Comparison of ENCODE assay signal across 8 cellular contexts in genomic region chr17:3911271-3912053, GRCh38. TPM values are rescaled to one million over a fixed set of nuclear protein-coding genes. Genes with fewer than 3 reads are reported as not detected.
DNase-seq lines count a peak whose midpoint lies in the region; ATAC-seq, FAIRE-seq and TF ChIP-seq lines count a peak whose summit lies in the region.

No MANE protein-coding gene starts in this region.

- H2BK5ac ChIP-seq in neuronal stem cell (ENCODE audit: low read length) = no peak overlapping the region

- peak overlapping the region; percentile 61 for H2AFZ ChIP-seq in neuronal stem cell (ENCODE audit: low read length)
- no peak overlapping the region for H2AFZ ChIP-seq in osteoblast (ENCODE audit: low read length)

- no peak for TF ChIP-seq CTCF in osteoblast (IDR thresholded peaks at IDR 0.05; ENCODE audit: extremely low read depth, low read depth, low read length)

- H3K14ac ChIP-seq in neuronal stem cell (ENCODE audit: low read length) = no peak overlapping the region

- H3K27me3 Mint-ChIP-seq in activated T-cell treated with anti-CD3 and anti-CD28 coated beads, Interleukin-2, amount 50 U/mL, for 72 hours (ENCODE audit: low read depth) = no peaks in the 10 kb centered on the region

- no peak overlapping the region for H3K23ac ChIP-seq in neuronal stem cell (ENCODE audit: low read depth, low read length, poor library complexity)

- H3K4ac ChIP-seq in neuronal stem cell (ENCODE audit: low read length) = no peak overlapping the region

- H3K4me1 ChIP-seq in neuronal stem cell (ENCODE audit: control insufficient read depth in 2 of 2, insufficient read depth in 1 of 2, low read depth in 1 of 2, low read length in 2 of 2) (peaks cover 0 to 3% of the 10 kb centered on the region in 2 donors), osteoblast (ENCODE audit: insufficient read depth, low read length) (no peaks in the 10 kb centered on the region)

- H3K18ac ChIP-seq in neuronal stem cell (ENCODE audit: low read length) = peak overlapping the region; percentile 53

- H3K4me3 ChIP-seq in neuronal stem cell (ENCODE audit: low read length in 2 of 2) (no peak overlapping the region), osteoblast (ENCODE audit: insufficient read depth, low read length) (no peak overlapping the region)

- no CpG with 5 or more reads among the region's 30 CpGs for WGBS in neuronal stem cell (ENCODE audit: extremely low coverage in 2 of 2, insufficient read length in 2 of 2, insufficient replicate concordance in 1 of 2), 2 donors

- no peaks in the 10 kb centered on the region for H3K36me3 ChIP-seq in neuronal stem cell (replicated peaks in 1 of 2; ENCODE audit: control insufficient read depth in 2 of 2, insufficient read depth in 2 of 2, low read length in 2 of 2)
- H3K36me3 ChIP-seq in osteoblast (ENCODE audit: insufficient read depth, low read length) = no peaks in the 10 kb centered on the region

- H3K27ac Mint-ChIP-seq in activated T-cell treated with anti-CD3 and anti-CD28 coated beads, Interleukin-2, amount 50 U/mL, for 72 hours = peak overlapping the region; percentile 7

- H3K9me3 ChIP-seq in neuronal stem cell (replicated peaks in 1 of 2; ENCODE audit: control insufficient read depth in 2 of 2, insufficient read depth in 1 of 2, low read depth in 1 of 2, low read length in 2 of 2) (no peaks in the 10 kb centered on the region), osteoblast (ENCODE audit: low read depth, low read length) (no peaks in the 10 kb centered on the region)

- H3K4me1 Mint-ChIP-seq in activated T-cell treated with anti-CD3 and anti-CD28 coated beads, Interleukin-2, amount 50 U/mL, for 72 hours (ENCODE audit: low read depth) = peaks cover 41% of the 10 kb centered on the region

- no peaks in the 10 kb centered on the region for H4K20me1 ChIP-seq in osteoblast (ENCODE audit: insufficient read depth, low read length)

- H3K4me2 ChIP-seq in neuronal stem cell (ENCODE audit: insufficient read depth, low read length, poor library complexity, severe bottlenecking) (no peak overlapping the region), osteoblast (ENCODE audit: insufficient read depth, low read length) (no peak overlapping the region)

- H3K36me3 Mint-ChIP-seq in activated T-cell treated with anti-CD3 and anti-CD28 coated beads, Interleukin-2, amount 50 U/mL, for 72 hours (ENCODE audit: insufficient read depth in 2 of 2) = no peaks in the 10 kb centered on the region

- no peak overlapping the region for H4K8ac ChIP-seq in neuronal stem cell (ENCODE audit: low read depth, low read length)

- H3K79me2 ChIP-seq in osteoblast (ENCODE audit: insufficient read depth, low read length) = no peaks in the 10 kb centered on the region

- no peak overlapping the region for H2BK12ac ChIP-seq in neuronal stem cell (ENCODE audit: low read length)

- H3K27ac ChIP-seq in neuronal stem cell (replicated peaks; ENCODE audit: low read length) (no peak overlapping the region), osteoblast (ENCODE audit: low read depth, low read length) (no peak overlapping the region)

- H3K4me3 Mint-ChIP-seq in activated T-cell treated with anti-CD3 and anti-CD28 coated beads, Interleukin-2, amount 50 U/mL, for 72 hours = peak overlapping the region; percentile 59 to 61

- H3K9me3 Mint-ChIP-seq in activated T-cell treated with anti-CD3 and anti-CD28 coated beads, Interleukin-2, amount 50 U/mL, for 72 hours = no peaks in the 10 kb centered on the region

- FAIRE-seq in frontal cortex (lab: Jason Lieb, UNC) = no peak

- H2BK15ac ChIP-seq in neuronal stem cell (ENCODE audit: low read length) = no peak overlapping the region

- no peak overlapping the region for H4K91ac ChIP-seq in neuronal stem cell (ENCODE audit: low read depth, low read length, poor library complexity)

- H2AK5ac ChIP-seq in neuronal stem cell (ENCODE audit: low read depth, low read length) = peak overlapping the region; percentile 33

- DNase-seq in NCI-H345 treated with DMSO at 0.1 percent for 48 hours (lab: John Stamatoyannopoulos, UW; ENCODE audit: unreplicated experiment) (peak; percentile 36), neuronal stem cell (ENCODE audit: low spot score) (no peak), NCI-H748 treated with DMSO at 0.1 percent for 48 hours (lab: John Stamatoyannopoulos, UW) (no peak), frontal cortex (ENCODE audit: low spot score in 2 of 2) (no peak), osteoblast (ENCODE audit: insufficient read length, low spot score, missing footprints) (no peak)
- peak; percentile 60 to 77 for DNase-seq in activated T-cell treated with anti-CD3 and anti-CD28 coated beads, Interleukin-2, amount 50 U/mL, for 72 hours

- H3K27me3 ChIP-seq in neuronal stem cell (ENCODE audit: control insufficient read depth in 3 of 3, insufficient read depth in 3 of 3, low read depth in 1 of 3, low read length in 3 of 3) (peaks cover 0 to 2% (median 0%) of the 10 kb centered on the region in 3 experiments), osteoblast (ENCODE audit: insufficient read depth, low read length) (no peaks in the 10 kb centered on the region)

- H3K9ac ChIP-seq in neuronal stem cell (ENCODE audit: low read depth, low read length, poor library complexity) = no peak overlapping the region

- H3K79me1 ChIP-seq in neuronal stem cell (ENCODE audit: low read depth, low read length) = no peaks in the 10 kb centered on the region

- peak; percentile 57 for ATAC-seq in GM18517 (IDR thresholded peaks at IDR 0.05; ENCODE audit: unreplicated experiment)
- peak; percentile 74 for ATAC-seq in HG02610 (IDR thresholded peaks at IDR 0.05; ENCODE audit: unreplicated experiment)
- peak; percentile 77 to 86 for ATAC-seq in activated T-cell treated with anti-CD3 and anti-CD28 coated beads, Interleukin-2, amount 50 U/mL, for 72 hours (replicated peaks in 1 of 2)

- no peak overlapping the region for H2BK120ac ChIP-seq in neuronal stem cell (ENCODE audit: low read depth, low read length)

RNA-seq across cellular contexts. Expression of gene P2RX1, which starts 4.8 kb away (rescaled TPM):
- 1 to 10 TPM; 1.6 to 2.3 TPM for total RNA-seq in activated T-cell treated with anti-CD3 and anti-CD28 coated beads, Interleukin-2, amount 50 U/mL, for 72 hours
- polyA plus RNA-seq in neuronal stem cell (2013, experiment 1 of 2) = not detected
- not detected for polyA plus RNA-seq in neuronal stem cell (2013, experiment 2 of 2)
- total RNA-seq in frontal cortex = not detected
- under 0.01 TPM in 1 of 2 replicates, not detected in the other for total RNA-seq in osteoblast

RNA-seq across cellular contexts. Expression of gene CAMKK1, which starts 18.6 kb away (rescaled TPM):
- total RNA-seq in activated T-cell treated with anti-CD3 and anti-CD28 coated beads, Interleukin-2, amount 50 U/mL, for 72 hours = 1 to 10 TPM; 2.2 to 2.6 TPM
- polyA plus RNA-seq in neuronal stem cell (2013, experiment 1 of 2) = 4.8 TPM
- 5.0 TPM for polyA plus RNA-seq in neuronal stem cell (2013, experiment 2 of 2)
- total RNA-seq in frontal cortex (9.0 TPM), osteoblast (8.7 and 9.1 TPM in 2 replicates)

RNA-seq across cellular contexts. Expression of gene ATP2A3, which starts 52.8 kb away (rescaled TPM):
- total RNA-seq in activated T-cell treated with anti-CD3 and anti-CD28 coated beads, Interleukin-2, amount 50 U/mL, for 72 hours = 100 to 1,000 TPM; 108 to 109 TPM
- 1.7 TPM for polyA plus RNA-seq in neuronal stem cell (2013, experiment 1 of 2)
- 2.6 TPM for polyA plus RNA-seq in neuronal stem cell (2013, experiment 2 of 2)
- total RNA-seq in frontal cortex = 2.4 TPM
- total RNA-seq in osteoblast = 1.4 and 1.8 TPM in 2 replicates

Comparison
In these comparisons a context has a peak if more than half of its experiments do, and no peak if none do; other contexts are left out.
1. DNase-seq: peak in NCI-H345 treated with DMSO at 0.1 percent for 48 hours (single experiment) and activated T-cell treated with anti-CD3 and anti-CD28 coated beads, Interleukin-2, amount 50 U/mL, for 72 hours (2 of 2); none in neuronal stem cell (single experiment), NCI-H748 treated with DMSO at 0.1 percent for 48 hours (single experiment), frontal cortex (0 of 2) and osteoblast (single experiment).
2. RNA of gene ATP2A3, which starts 52.8 kb away (total RNA-seq): 108 to 109 TPM in activated T-cell treated with anti-CD3 and anti-CD28 coated beads, Interleukin-2, amount 50 U/mL, for 72 hours; 2.4 TPM in frontal cortex (single experiment) and 1.4 to 1.8 TPM in osteoblast; every median in the first group is over 10 times any median in the second.
3. Peak in every context shown above with its lines, with median percentiles within 50 percentile points of each other: ATAC-seq.